ENCODE assay signal across 2 cellular contexts in the genomic region with DNA sequence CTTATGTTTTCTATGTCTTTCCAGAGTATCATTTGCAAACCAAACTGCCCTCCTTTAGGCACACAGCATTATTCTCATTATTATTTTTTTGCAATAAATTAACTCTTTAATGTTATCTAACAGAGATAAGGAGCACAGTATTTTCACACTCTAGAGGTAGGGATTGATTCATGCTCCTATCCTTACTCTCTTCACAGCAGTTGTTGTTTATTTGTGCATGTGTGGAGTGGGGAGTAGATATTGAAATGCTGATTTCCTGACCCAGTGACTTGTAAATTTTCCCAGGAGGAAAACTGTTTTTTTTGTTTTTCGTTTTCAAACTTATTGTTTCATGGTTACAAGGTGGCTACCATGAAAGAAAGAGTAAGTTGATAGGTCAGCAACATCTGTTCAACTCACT.
TF ChIP-seq lines count a peak whose summit lies in the region.

No MANE protein-coding gene starts in this region.

TF ChIP-seq in GM23338, 12 proteins besides CTCF, POLR2A, EP300 and RAD21:
- TF ChIP-seq, protein P1, sequence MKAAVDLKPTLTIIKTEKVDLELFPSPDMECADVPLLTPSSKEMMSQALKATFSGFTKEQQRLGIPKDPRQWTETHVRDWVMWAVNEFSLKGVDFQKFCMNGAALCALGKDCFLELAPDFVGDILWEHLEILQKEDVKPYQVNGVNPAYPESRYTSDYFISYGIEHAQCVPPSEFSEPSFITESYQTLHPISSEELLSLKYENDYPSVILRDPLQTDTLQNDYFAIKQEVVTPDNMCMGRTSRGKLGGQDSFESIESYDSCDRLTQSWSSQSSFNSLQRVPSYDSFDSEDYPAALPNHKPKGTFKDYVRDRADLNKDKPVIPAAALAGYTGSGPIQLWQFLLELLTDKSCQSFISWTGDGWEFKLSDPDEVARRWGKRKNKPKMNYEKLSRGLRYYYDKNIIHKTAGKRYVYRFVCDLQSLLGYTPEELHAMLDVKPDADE (IDR thresholded peaks at IDR 0.05): no peak
- TF ChIP-seq EZH2 (IDR thresholded peaks at IDR 0.05; ENCODE audit: low read depth, unreplicated experiment) (no peak), POLR2AphosphoS5 (IDR thresholded peaks at IDR 0.05; ENCODE audit: low read depth) (no peak), NANOG (IDR thresholded peaks at IDR 0.05; ENCODE audit: borderline replicate concordance) (no peak), ZNF114 (CRISPR knock-in tag; IDR thresholded peaks at IDR 0.05) (no peak), ZNF331 (CRISPR knock-in tag; IDR thresholded peaks at IDR 0.05; ENCODE audit: low read depth) (no peak)

TF ChIP-seq in H1, 55 proteins besides CTCF, POLR2A, EP300 and RAD21:
- TF ChIP-seq JUN (IDR thresholded peaks at IDR 0.05; ENCODE audit: low read depth, low read length) (no peak), RFX5 (IDR thresholded peaks at IDR 0.05; ENCODE audit: borderline replicate concordance, low read depth, low read length) (no peak), RNF2 (IDR thresholded peaks at IDR 0.05; ENCODE audit: borderline replicate concordance, low read depth, low read length, missing control alignments, poor library complexity, severe bottlenecking) (no peak), RXRA (IDR thresholded peaks at IDR 0.05; ENCODE audit: insufficient read depth, low read depth, low read length) (no peak), CBX8 (IDR thresholded peaks at IDR 0.05; ENCODE audit: borderline replicate concordance, low read depth, low read length) (no peak), BACH1 (IDR thresholded peaks at IDR 0.05; ENCODE audit: low read length) (no peak)
